ENCODE assay signal across 25 cellular contexts in genomic region chr13:33846306-33847062, GRCh38. TPM values are rescaled to one million over a fixed set of nuclear protein-coding genes. Genes with fewer than 3 reads are reported as not detected.
DNase-seq lines count a peak whose midpoint lies in the region; ATAC-seq and TF ChIP-seq lines count a peak whose summit lies in the region.
"Had no signal": no experiment of that assay in that cellular context is flagged by ENCODE, and none has a peak within 500 bp of the region (broad histone marks: within the 10 kb centered on the region; RNA-seq: fewer than 3 reads in every experiment).

No MANE protein-coding gene starts in this region.

- 98% methylated on average over 10 of the region's 10 CpGs for WGBS in smooth muscle cell (ENCODE audit: low lambda C conversion rate)

- H3K36me3 Mint-ChIP-seq in activated naive CD4-positive, alpha-beta T cell treated with anti-CD3 and anti-CD28 coated beads, Interleukin-2, amount 10 ng/mL, durations not matched to agents 7 days and 5 days, result peaks cover 44% of the 10 kb centered on the region
- peaks cover 51% of the 10 kb centered on the region for H3K36me3 Mint-ChIP-seq in activated CD8-positive, alpha-beta memory T cell treated with anti-CD3 and anti-CD28 coated beads, Interleukin-2, amount 10 ng/mL, durations not matched to agents 7 days and 5 days

- no peaks in the 10 kb centered on the region for H3K27me3 Mint-ChIP-seq in activated naive CD4-positive, alpha-beta T cell treated with anti-CD3 and anti-CD28 coated beads, Interleukin-2, amount 10 ng/mL, durations not matched to agents 7 days and 5 days
- no peaks in the 10 kb centered on the region for H3K27me3 Mint-ChIP-seq in activated CD8-positive, alpha-beta memory T cell treated with anti-CD3 and anti-CD28 coated beads, Interleukin-2, amount 10 ng/mL, durations not matched to agents 7 days and 5 days
- H3K27me3 Mint-ChIP-seq: activated CD4-positive, alpha-beta memory T cell treated with anti-CD3 and anti-CD28 coated beads, Interleukin-2, amount 10 ng/mL, durations not matched to agents 7 days and 5 days; CD8-positive, alpha-beta memory T cell; central memory CD8-positive, alpha-beta T cell; naive thymus-derived CD8-positive, alpha-beta T cell had no signal

- no peaks in the 10 kb centered on the region for H3K27me3 ChIP-seq in smooth muscle cell (ENCODE audit: low read depth)
- H3K27me3 ChIP-seq: heart right ventricle, upper lobe of right lung had no signal

- no peaks in the 10 kb centered on the region for H3K36me3 ChIP-seq in smooth muscle cell (ENCODE audit: low read depth)
- H3K36me3 ChIP-seq: upper lobe of right lung had no signal

- CTCF ChIA-PET in activated naive CD4-positive, alpha-beta T cell treated with anti-CD3 and anti-CD28 coated beads, Interleukin-2, amount 10 ng/mL, durations not matched to agents 7 days and 5 days (lab: Charles Lee), result no interaction called here
- CTCF ChIA-PET in activated CD8-positive, alpha-beta memory T cell treated with anti-CD3 and anti-CD28 coated beads, Interleukin-2, amount 10 ng/mL, durations not matched to agents 7 days and 5 days (lab: Charles Lee), result no interaction called here

- H3K4me3 ChIP-seq in smooth muscle cell, result no peak overlapping the region
- H3K4me3 ChIP-seq: heart right ventricle, upper lobe of right lung had no signal

- no peaks in the 10 kb centered on the region for H3F3A ChIP-seq in smooth muscle cell (ENCODE audit: low read depth)

- no peaks in the 10 kb centered on the region for H3K9me3 Mint-ChIP-seq in activated naive CD4-positive, alpha-beta T cell treated with anti-CD3 and anti-CD28 coated beads, Interleukin-2, amount 10 ng/mL, durations not matched to agents 7 days and 5 days
- H3K9me3 Mint-ChIP-seq in activated CD8-positive, alpha-beta memory T cell treated with anti-CD3 and anti-CD28 coated beads, Interleukin-2, amount 10 ng/mL, durations not matched to agents 7 days and 5 days (ENCODE audit: low read depth), result no peaks in the 10 kb centered on the region
- H3K9me3 Mint-ChIP-seq: activated CD4-positive, alpha-beta memory T cell treated with anti-CD3 and anti-CD28 coated beads, Interleukin-2, amount 10 ng/mL, durations not matched to agents 7 days and 5 days; CD8-positive, alpha-beta memory T cell; central memory CD8-positive, alpha-beta T cell; naive thymus-derived CD8-positive, alpha-beta T cell had no signal

- no peaks in the 10 kb centered on the region for H4K20me1 ChIP-seq in smooth muscle cell (ENCODE audit: low read depth)

- H3K9ac ChIP-seq in smooth muscle cell (ENCODE audit: low read depth), result no peak overlapping the region

- no peak for DNase-seq in activated naive CD4-positive, alpha-beta T cell treated with anti-CD3 and anti-CD28 coated beads, Interleukin-2, amount 10 ng/mL, durations not matched to agents 7 days and 5 days
- no peak for DNase-seq in activated naive CD4-positive, alpha-beta T cell (lab: John Stamatoyannopoulos, UW)
- DNase-seq in smooth muscle cell (lab: John Stamatoyannopoulos, UW; ENCODE audit: unreplicated experiment) (no peak), G401 (ENCODE audit: low spot score) (no peak)
- no peak for DNase-seq in activated CD8-positive, alpha-beta memory T cell treated with anti-CD3 and anti-CD28 coated beads, Interleukin-2, amount 10 ng/mL, durations not matched to agents 7 days and 5 days
- DNase-seq: 8988T; activated CD4-positive, alpha-beta memory T cell treated with anti-CD3 and anti-CD28 coated beads, Interleukin-2, amount 10 ng/mL, durations not matched to agents 7 days and 5 days; activated CD4-positive, CD25-positive, alpha-beta regulatory T cell; CD8-positive, alpha-beta memory T cell; GDM1; H7; heart right ventricle; naive thymus-derived CD8-positive, alpha-beta T cell; NCI-H2171 treated with DMSO at 0.1 percent for 48 hours; NCI-H524; occipital lobe; SHP77; small intestine; substantia nigra; T1000; upper lobe of right lung had no signal

- no peak overlapping the region for H3K4me3 Mint-ChIP-seq in activated naive CD4-positive, alpha-beta T cell treated with anti-CD3 and anti-CD28 coated beads, Interleukin-2, amount 10 ng/mL, durations not matched to agents 7 days and 5 days
- no peak overlapping the region for H3K4me3 Mint-ChIP-seq in activated CD8-positive, alpha-beta memory T cell treated with anti-CD3 and anti-CD28 coated beads, Interleukin-2, amount 10 ng/mL, durations not matched to agents 7 days and 5 days
- H3K4me3 Mint-ChIP-seq: activated CD4-positive, alpha-beta memory T cell treated with anti-CD3 and anti-CD28 coated beads, Interleukin-2, amount 10 ng/mL, durations not matched to agents 7 days and 5 days; CD8-positive, alpha-beta memory T cell; central memory CD8-positive, alpha-beta T cell; naive thymus-derived CD8-positive, alpha-beta T cell had no signal

- no peaks in the 10 kb centered on the region for H3K79me2 ChIP-seq in smooth muscle cell (ENCODE audit: low read depth)

- no peaks in the 10 kb centered on the region for H3K4me1 ChIP-seq in smooth muscle cell (ENCODE audit: low read depth)
- H3K4me1 ChIP-seq: heart right ventricle, upper lobe of right lung had no signal

- TF ChIP-seq CTCF in smooth muscle cell (IDR thresholded peaks at IDR 0.05; ENCODE audit: borderline replicate concordance, insufficient read depth, poor library complexity, severe bottlenecking), result no peak

- no peaks in the 10 kb centered on the region for H3K9me3 ChIP-seq in smooth muscle cell (replicated peaks; ENCODE audit: low read depth)
- H3K9me3 ChIP-seq: heart right ventricle, upper lobe of right lung had no signal

- H3K4me2 ChIP-seq in smooth muscle cell, result no peak overlapping the region

- H3K27ac Mint-ChIP-seq in activated naive CD4-positive, alpha-beta T cell treated with anti-CD3 and anti-CD28 coated beads, Interleukin-2, amount 10 ng/mL, durations not matched to agents 7 days and 5 days, result peak overlapping the region; percentile 34
- H3K27ac Mint-ChIP-seq in activated CD8-positive, alpha-beta memory T cell treated with anti-CD3 and anti-CD28 coated beads, Interleukin-2, amount 10 ng/mL, durations not matched to agents 7 days and 5 days, result no peak overlapping the region
- H3K27ac Mint-ChIP-seq: activated CD4-positive, alpha-beta memory T cell treated with anti-CD3 and anti-CD28 coated beads, Interleukin-2, amount 10 ng/mL, durations not matched to agents 7 days and 5 days; CD8-positive, alpha-beta memory T cell; naive thymus-derived CD8-positive, alpha-beta T cell had no signal

- no peak overlapping the region for H2AFZ ChIP-seq in smooth muscle cell (ENCODE audit: low read depth)

- H3K4me1 Mint-ChIP-seq in activated naive CD4-positive, alpha-beta T cell treated with anti-CD3 and anti-CD28 coated beads, Interleukin-2, amount 10 ng/mL, durations not matched to agents 7 days and 5 days, result no peaks in the 10 kb centered on the region
- no peaks in the 10 kb centered on the region for H3K4me1 Mint-ChIP-seq in activated CD8-positive, alpha-beta memory T cell treated with anti-CD3 and anti-CD28 coated beads, Interleukin-2, amount 10 ng/mL, durations not matched to agents 7 days and 5 days
- H3K4me1 Mint-ChIP-seq: activated CD4-positive, alpha-beta memory T cell treated with anti-CD3 and anti-CD28 coated beads, Interleukin-2, amount 10 ng/mL, durations not matched to agents 7 days and 5 days; CD8-positive, alpha-beta memory T cell; central memory CD8-positive, alpha-beta T cell; naive thymus-derived CD8-positive, alpha-beta T cell had no signal

- in situ Hi-C loops in G401 (cut with HindIII; ENCODE audit: low sequenced_read_pairs), result no loop called here

- peak overlapping the region; percentile 11 for H3K27ac ChIP-seq in smooth muscle cell (ENCODE audit: low read depth)
- H3K27ac ChIP-seq: heart right ventricle, upper lobe of right lung had no signal

- ATAC-seq in GM21786 (IDR thresholded peaks at IDR 0.05; ENCODE audit: unreplicated experiment) (peak; percentile 65), HG03460 (IDR thresholded peaks at IDR 0.05; ENCODE audit: unreplicated experiment) (peak; percentile 58), HG03108 (IDR thresholded peaks at IDR 0.05; ENCODE audit: unreplicated experiment) (no peak)
- no peak for ATAC-seq in activated CD8-positive, alpha-beta memory T cell treated with anti-CD3 and anti-CD28 coated beads, Interleukin-2, amount 10 ng/mL, durations not matched to agents 7 days and 5 days
- ATAC-seq: heart right ventricle; naive thymus-derived CD8-positive, alpha-beta T cell; upper lobe of right lung had no signal

RNA-seq across cellular contexts. Expression of gene RFC3, which starts 28.5 kb away (rescaled TPM):
- 10.2 and 11.6 TPM in 2 replicates for total RNA-seq in smooth muscle cell
- polyA plus RNA-seq in smooth muscle cell, result 5.3 and 7.3 TPM in 2 replicates
- 43.1 and 58.2 TPM in 2 replicates for total RNA-seq in G401 (2014; rRNA removed; shearing (Covaris generic))
- 10 to 100 TPM; 48.3 to 51.8 TPM for total RNA-seq in activated CD8-positive, alpha-beta memory T cell treated with anti-CD3 and anti-CD28 coated beads, Interleukin-2, amount 10 ng/mL, durations not matched to agents 7 days and 5 days

Comparison
In these comparisons a context has a peak if more than half of its experiments do, and no peak if none do; other contexts are left out.
1. ATAC-seq: peak in GM21786 (single experiment) and HG03460 (single experiment); none in activated CD8-positive, alpha-beta memory T cell treated with anti-CD3 and anti-CD28 coated beads, Interleukin-2, amount 10 ng/mL, durations not matched to agents 7 days and 5 days (single experiment) and HG03108 (single experiment).